In genomic region chr5:170278611-170279500, GRCh38 we compare ENCODE assay signal across 8 cellular contexts. TPM values are rescaled to one million over a fixed set of nuclear protein-coding genes. Genes with fewer than 3 reads are reported as not detected.
DNase-seq lines count a peak whose midpoint lies in the region; ATAC-seq, FAIRE-seq and TF ChIP-seq lines count a peak whose summit lies in the region.

No MANE protein-coding gene starts in this region.

- no peak overlapping the region for H4K8ac ChIP-seq in H1 (ENCODE audit: extremely low read depth, insufficient read depth, low read length)

- peak overlapping the region; percentile 28; the same call in 1 of the 2 replicates for H2BK5ac ChIP-seq in H1 (ENCODE audit: low read depth, low read length)

- H3K27me3 ChIP-seq in right lobe of liver (no peaks in the 10 kb centered on the region), HepG2 (ENCODE audit: control insufficient read depth in 1 of 2, insufficient read depth in 2 of 2, low read length in 2 of 2) (peaks cover 0 to 1% of the 10 kb centered on the region in 2 experiments; a peak in 1 of 5 replicates), H1 (replicated peaks in 1 of 4; ENCODE audit: control insufficient read depth in 3 of 4, extremely low read depth in 1 of 4, insufficient read depth in 3 of 4, low read length in 3 of 4) (no peaks in the 10 kb centered on the region), GM23248 (replicated peaks; ENCODE audit: insufficient read depth) (peaks cover 10% of the 10 kb centered on the region)

- H3K4me3 Mint-ChIP-seq in activated CD4-positive, alpha-beta T cell treated with anti-CD3 and anti-CD28 coated beads for 36 hours, result peak overlapping the region; percentile 48

- H2BK20ac ChIP-seq in H1 (ENCODE audit: low read length), result peak overlapping the region; percentile 82; the same call in 1 of the 2 replicates

- H2AK5ac ChIP-seq in H1 (ENCODE audit: low read depth, low read length), result peak overlapping the region; percentile 10; the same call in 1 of the 2 replicates

- H2BK120ac ChIP-seq in H1 (replicated peaks; ENCODE audit: low read depth, low read length), result no peak overlapping the region

- H3K56ac ChIP-seq in H1 (replicated peaks; ENCODE audit: insufficient read length, low read depth, low read length), result no peak overlapping the region

- H4K91ac ChIP-seq in H1 (replicated peaks; ENCODE audit: insufficient read length, low read length), result peak overlapping the region; percentile 57

- peaks cover 97% of the 10 kb centered on the region for H3K4me1 Mint-ChIP-seq in activated CD4-positive, alpha-beta T cell treated with anti-CD3 and anti-CD28 coated beads for 36 hours

- no TSS peak for BruUV-seq in HepG2 (replicated peaks; lab: Mats Ljungman, UMichigan)

- no peaks in the 10 kb centered on the region for H3K27me3 Mint-ChIP-seq in activated CD4-positive, alpha-beta T cell treated with anti-CD3 and anti-CD28 coated beads for 36 hours

- H3K79me1 ChIP-seq in H1 (ENCODE audit: low read depth, low read length), result no peaks in the 10 kb centered on the region

- no peak for TF ChIP-seq CTCF in right lobe of liver (IDR thresholded peaks at IDR 0.05)
- no peak for TF ChIP-seq CTCF in HepG2 (CRISPR knock-in tag; IDR thresholded peaks at IDR 0.05)
- no peak for TF ChIP-seq CTCF in H1 (IDR thresholded peaks at IDR 0.05; ENCODE audit: control extremely low read depth in 1 of 3, insufficient read depth in 1 of 3, low read depth in 1 of 3, low read length in 3 of 3)

- TF ChIP-seq RAD21 in HepG2 (CRISPR knock-in tag; IDR thresholded peaks at IDR 0.05) (no peak), H1 (IDR thresholded peaks at IDR 0.05 in 1 of 2, conservative IDR thresholded peaks at IDR 0.05 in 1 of 2; ENCODE audit: low read depth in 2 of 2, low read length in 2 of 2) (no peak)

- no peaks in the 10 kb centered on the region for H3F3A ChIP-seq in GM23248 (ENCODE audit: insufficient read depth)

- H3K14ac ChIP-seq in H1 (ENCODE audit: insufficient read length), result no peak overlapping the region

- no peaks in the 10 kb centered on the region for H3K36me3 ChIP-seq in right lobe of liver
- H3K36me3 ChIP-seq in HepG2 (replicated peaks in 1 of 2; ENCODE audit: control insufficient read depth in 1 of 2, insufficient read depth in 2 of 2, low read length in 2 of 2), result no peaks in the 10 kb centered on the region
- H3K36me3 ChIP-seq in H1 (ENCODE audit: control insufficient read depth in 2 of 4, insufficient read depth in 4 of 4, low read length in 3 of 4), result no peaks in the 10 kb centered on the region
- H3K36me3 ChIP-seq in GM23248 (ENCODE audit: low read depth), result no peaks in the 10 kb centered on the region

- H3K9me2 ChIP-seq in GM23248 (ENCODE audit: insufficient read depth), result no peaks in the 10 kb centered on the region

- H4K5ac ChIP-seq in H1 (ENCODE audit: insufficient read length, low read depth, low read length), result no peak overlapping the region

- H3K9me3 Mint-ChIP-seq in activated CD4-positive, alpha-beta T cell treated with anti-CD3 and anti-CD28 coated beads for 36 hours (ENCODE audit: low read depth), result no peaks in the 10 kb centered on the region

- H3K4me2 ChIP-seq in HepG2 (ENCODE audit: low read depth, low read length) (no peak overlapping the region), H1 (ENCODE audit: insufficient read depth in 1 of 2, low read depth in 2 of 2, low read length in 2 of 2) (peak overlapping the region; percentile 28 to 44), GM23248 (ENCODE audit: unreplicated experiment) (no peak overlapping the region)

- H3K9me3 ChIP-seq in right lobe of liver, result no peaks in the 10 kb centered on the region
- H3K9me3 ChIP-seq in HepG2 (ENCODE audit: low read length), result no peaks in the 10 kb centered on the region
- peaks cover 2 to 4% of the 10 kb centered on the region in 2 experiments; a peak in 2 of 4 replicates for H3K9me3 ChIP-seq in H1 (ENCODE audit: insufficient read depth in 2 of 2, low read depth in 1 of 2, low read length in 1 of 2)
- H3K9me3 ChIP-seq in GM23248 (ENCODE audit: low read depth), result no peaks in the 10 kb centered on the region

- H3K23ac ChIP-seq in H1 (ENCODE audit: insufficient read length), result no peak overlapping the region

- H3K4me1 ChIP-seq in right lobe of liver (peaks cover 0 to 4% (median 0%) of the 10 kb centered on the region in 4 donors), HepG2 (ENCODE audit: insufficient read depth, low read length) (no peaks in the 10 kb centered on the region), H1 (replicated peaks in 1 of 4; ENCODE audit: control insufficient read depth in 3 of 4, insufficient read depth in 4 of 4, low read length in 3 of 4) (peaks cover 8 to 19% (median 18%) of the 10 kb centered on the region in 4 experiments), GM23248 (ENCODE audit: insufficient read depth) (no peaks in the 10 kb centered on the region)

- peak; percentile 58 to 72 (median 63) for ATAC-seq in right lobe of liver
- no peak for ATAC-seq in HepG2
- peak; percentile 86 for ATAC-seq in HG03521 (IDR thresholded peaks at IDR 0.05; ENCODE audit: unreplicated experiment)
- peak; percentile 73 for ATAC-seq in activated CD4-positive, alpha-beta T cell treated with anti-CD3 and anti-CD28 coated beads for 36 hours

- peak overlapping the region; percentile 93; the same call in 1 of the 2 replicates for H2BK12ac ChIP-seq in H1 (ENCODE audit: low read depth, low read length)

- 0 out of 2 replicates have a peak, but pooled peaks cover 3% of the 10 kb centered on the region for H3K23me2 ChIP-seq in H1 (ENCODE audit: low read depth, low read length)

- H3K4ac ChIP-seq in H1 (replicated peaks; ENCODE audit: insufficient read length, low read depth, low read length), result no peak overlapping the region

- CTCF ChIA-PET in HepG2 (lab: Yijun Ruan, JAX; ENCODE audit: low intra/inter-chr PET ratio, low total read pairs), result no interaction called here
- CTCF ChIA-PET in activated CD4-positive, alpha-beta T cell treated with anti-CD3 and anti-CD28 coated beads for 36 hours (lab: Charles Lee), result interaction anchor here (0.6 to 10.4 kb wide), 12 partner anchors 10 to 60 kb away, joined by 3 to 180 read pairs (median 6); partner anchors contain the start of gene LCP2
- CTCF ChIA-PET in H1 (lab: Charles Lee; ENCODE audit: partially characterized antibody), result interaction anchor here (0.5 to 3.1 kb wide), 13 partner anchors 11 to 559 kb away, joined by 3 to 21 read pairs (median 3); no protein-coding TSS in a partner anchor

- DNase-seq in right lobe of liver (peak in 2 of 3 donors; percentile 55 to 74), HepG2 (ENCODE audit: low spot score) (no peak), H1 (ENCODE audit: low read depth in 1 of 2, low spot score in 2 of 2) (no peak), GM23248 (no peak), DMS114 treated with DMSO at 0.1 percent for 48 hours (lab: John Stamatoyannopoulos, UW; ENCODE audit: unreplicated experiment) (no peak)
- DNase-seq in activated CD4-positive, alpha-beta T cell treated with anti-CD3 and anti-CD28 coated beads for 36 hours, result peak; percentile 93
- DNase-seq in stimulated activated CD4-positive, alpha-beta T cell treated with anti-CD3 and anti-CD28 coated beads, Interleukin-4, amount 100 ng/mL, for 24 hours, result peak; percentile 88

- H3K18ac ChIP-seq in H1 (ENCODE audit: extremely low read depth, low read length), result peak overlapping the region; percentile 15; the same call in 1 of the 2 replicates

- no peak overlapping the region for H3K27ac ChIP-seq in right lobe of liver
- H3K27ac ChIP-seq in HepG2 (ENCODE audit: extremely low read length, insufficient read depth, low read length), result no peak overlapping the region
- H3K27ac ChIP-seq in H1 (ENCODE audit: low read depth, low read length), result no peak overlapping the region; the same call in 1 of the 2 replicates
- no peak overlapping the region for H3K27ac ChIP-seq in GM23248

- H3K9ac ChIP-seq in HepG2 (ENCODE audit: insufficient read depth, low read depth, low read length) (no peak overlapping the region), H1 (replicated peaks in 1 of 4; ENCODE audit: extremely low read depth in 1 of 4, low read depth in 3 of 4, low read length in 3 of 4) (no peak overlapping the region), GM23248 (no peak overlapping the region)

- no peaks in the 10 kb centered on the region for H3K79me2 ChIP-seq in HepG2 (ENCODE audit: insufficient read depth, low read length)
- no peaks in the 10 kb centered on the region for H3K79me2 ChIP-seq in H1 (ENCODE audit: control insufficient read depth in 1 of 2, insufficient read depth in 2 of 2, low read length in 2 of 2)
- no peaks in the 10 kb centered on the region for H3K79me2 ChIP-seq in GM23248 (ENCODE audit: insufficient read depth)

- peaks cover 70% of the 10 kb centered on the region for H3K36me3 Mint-ChIP-seq in activated CD4-positive, alpha-beta T cell treated with anti-CD3 and anti-CD28 coated beads for 36 hours (ENCODE audit: low read depth)

- intact Hi-C loops in right lobe of liver (cut with DNase I) (loop anchor here in 1 of 2 donors (5.0 kb wide), 1 partner anchor 123 kb away; no protein-coding TSS in a partner anchor), HepG2 (cut with micrococcal nuclease; ENCODE audit: unreplicated experiment) (no loop called here)
- intact Hi-C loops in activated CD4-positive, alpha-beta T cell treated with anti-CD3 and anti-CD28 coated beads for 36 hours (cut with DNase I, micrococcal nuclease), result loop anchor here (1.0 to 10.0 kb wide), 10 partner anchors 10 to 1896 kb away; partner anchors contain the start of genes LCP2 (in 2 of the 2) and NPM1 (in 1 of the 2)

- peak overlapping the region; percentile 51; the same call in 1 of the 2 replicates for H2BK15ac ChIP-seq in H1 (ENCODE audit: low read length)

- H2AFZ ChIP-seq in HepG2 (ENCODE audit: low read length) (no peak overlapping the region), H1 (ENCODE audit: low read length) (no peak overlapping the region), GM23248 (no peak overlapping the region)

- in situ Hi-C loops in HepG2 (cut with HindIII; ENCODE audit: extremely low pct_ligation_motif_present, low pct_unique_long_range_greater_than_20kb) (no loop called here), GM23248 (cut with MboI) (no loop called here)

- H3K27ac Mint-ChIP-seq in activated CD4-positive, alpha-beta T cell treated with anti-CD3 and anti-CD28 coated beads for 36 hours, result peak overlapping the region; percentile 90

- TF ChIP-seq POLR2A in right lobe of liver (IDR thresholded peaks at IDR 0.05) (no peak), HepG2 (IDR thresholded peaks at IDR 0.05; ENCODE audit: insufficient read depth in 1 of 2, low read depth in 2 of 2, low read length in 2 of 2) (no peak), H1 (IDR thresholded peaks at IDR 0.05; ENCODE audit: control extremely low read depth in 1 of 2, low read depth in 2 of 2, low read length in 2 of 2) (no peak)

- H4K20me1 ChIP-seq in HepG2 (ENCODE audit: insufficient read depth, low read length) (no peaks in the 10 kb centered on the region), H1 (replicated peaks in 1 of 2; ENCODE audit: control insufficient read depth in 1 of 2, insufficient read depth in 2 of 2, low read length in 2 of 2) (no peaks in the 10 kb centered on the region), GM23248 (ENCODE audit: insufficient read depth) (no peaks in the 10 kb centered on the region)

- FAIRE-seq in HepG2 (lab: Jason Lieb, UNC) (no peak), H1 (lab: Jason Lieb, UNC) (no peak)

- no peak overlapping the region for H3K4me3 ChIP-seq in right lobe of liver
- no peak overlapping the region for H3K4me3 ChIP-seq in HepG2 (replicated peaks in 1 of 3; ENCODE audit: insufficient read depth in 1 of 3, low read depth in 2 of 3, low read length in 3 of 3)
- no peak overlapping the region; a peak in 1 of 8 replicates for H3K4me3 ChIP-seq in H1 (ENCODE audit: extremely low read depth in 1 of 4, insufficient read depth in 2 of 4, low read depth in 3 of 4, low read length in 4 of 4)
- H3K4me3 ChIP-seq in GM23248, result no peak overlapping the region

- 19% methylated on average over 5 of the region's 9 CpGs for WGBS in right lobe of liver (ENCODE audit: insufficient coverage, low coverage, low lambda C conversion rate, missing lambda C conversion rate)
- WGBS in HepG2 (ENCODE audit: low lambda C conversion rate), result 0% methylated on average over 6 of the region's 9 CpGs
- WGBS in H1 (ENCODE audit: extremely low coverage in 1 of 2, insufficient coverage in 1 of 2, insufficient read length in 1 of 2, insufficient replicate concordance in 2 of 2, low coverage in 1 of 2, low lambda C conversion rate in 2 of 2, missing lambda C conversion rate in 1 of 2), 2 experiments, result 61% methylated on average over 8 of the region's 9 CpGs; no CpG with 5 or more reads in 1 of the 2 experiments
- WGBS in GM23248 (ENCODE audit: low coverage in 1 of 2, low lambda C conversion rate in 2 of 2, missing lambda C conversion rate in 2 of 2), 2 experiments, result 56 to 68% methylated on average over 9 of the region's 9 CpGs

- TF ChIP-seq EP300 in HepG2 (IDR thresholded peaks at IDR 0.05; ENCODE audit: low read depth in 2 of 2, low read length in 2 of 2) (no peak), HepG2 (CRISPR knock-in tag; IDR thresholded peaks at IDR 0.05; ENCODE audit: borderline replicate concordance) (no peak), H1 (IDR thresholded peaks at IDR 0.05; ENCODE audit: borderline replicate concordance in 1 of 2, low read depth in 2 of 2, low read length in 2 of 2) (no peak)

- POLR2A ChIA-PET in HepG2 (lab: Yijun Ruan, JAX) (no interaction called here), H1 (lab: Charles Lee; ENCODE audit: partially characterized antibody) (interaction anchor here (1.0 to 1.9 kb wide), 3 partner anchors 19 to 55 kb away, joined by 3 to 5 read pairs (median 3); partner anchors contain the start of gene LCP2)
- POLR2A ChIA-PET in activated CD4-positive, alpha-beta T cell treated with anti-CD3 and anti-CD28 coated beads for 36 hours (lab: Charles Lee), result interaction anchor here (0.6 to 3.6 kb wide), 10 partner anchors 12 to 1110 kb away, joined by 3 to 28 read pairs (median 4); partner anchors contain the start of gene LCP2

RNA-seq across cellular contexts. Expression of gene LCP2, which starts 18.7 kb away (rescaled TPM):
- total RNA-seq in right lobe of liver, result 10 to 100 TPM in 3 of 6 experiments, 1 to 10 TPM in 3; 4.4 to 20.5 (median 10.1) TPM
- total RNA-seq in HepG2 (2016; rRNA removed; fragmentation: Illumina TruSeq; extraction: Trizol), result not detected in 2 replicates
- not detected in 2 replicates for total RNA-seq in HepG2 (2016; cell fraction: cytosol; rRNA removed; fragmentation: Illumina TruSeq; extraction: Trizol; ENCODE audit: low read depth)
- total RNA-seq in HepG2 (2016; cell fraction: insoluble cytoplasmic fraction; rRNA removed; fragmentation: Illumina TruSeq; extraction: Trizol), result not detected in 2 replicates
- total RNA-seq in HepG2 (2016; cell fraction: membrane; rRNA removed; fragmentation: Illumina TruSeq; extraction: Trizol), result not detected in 2 replicates
- not detected in 2 replicates for total RNA-seq in HepG2 (2016; cell fraction: nucleus; rRNA removed; fragmentation: Illumina TruSeq; extraction: Trizol)
- polyA plus RNA-seq in HepG2 (2011; rRNA removed), result not detected in 2 replicates
- polyA plus RNA-seq in HepG2 (2011; cell fraction: cytosol; rRNA removed), result not detected in 2 replicates
- polyA plus RNA-seq in HepG2 (2011; cell fraction: nucleus; rRNA removed), result not detected in 2 replicates
- polyA plus RNA-seq in HepG2 (2012), result not detected in 2 replicates
- not detected in 2 replicates for polyA plus RNA-seq in HepG2 (2016; cell fraction: cytosol; fragmentation: Illumina TruSeq; extraction: Trizol; ENCODE audit: low read depth)
- not detected in 2 replicates for polyA plus RNA-seq in HepG2 (2016; cell fraction: insoluble cytoplasmic fraction; fragmentation: Illumina TruSeq; extraction: Trizol; ENCODE audit: low read depth)
- not detected in 2 replicates for polyA plus RNA-seq in HepG2 (2016; cell fraction: membrane; fragmentation: Illumina TruSeq; extraction: Trizol; ENCODE audit: low read depth)
- not detected in 2 replicates for polyA plus RNA-seq in HepG2 (2016; cell fraction: nucleus; fragmentation: Illumina TruSeq; extraction: Trizol; ENCODE audit: insufficient read depth, low read depth)
- polyA minus RNA-seq in HepG2 (2011; rRNA and poly(A)+ RNA removed; ENCODE audit: low replicate concordance), result 0.10 and 0.21 TPM in 2 replicates
- not detected in 2 replicates for polyA minus RNA-seq in HepG2 (2011; cell fraction: cytosol; rRNA and poly(A)+ RNA removed)
- polyA minus RNA-seq in HepG2 (2011; cell fraction: nucleus; rRNA and poly(A)+ RNA removed), result not detected in 2 replicates
- total RNA-seq in activated CD4-positive, alpha-beta T cell treated with anti-CD3 and anti-CD28 coated beads for 36 hours, result 100 to 1,000 TPM; 173 to 232 TPM
- 0.26 and 0.42 TPM in 2 replicates for total RNA-seq in H1 (2021; fragmentation: NEBNext Ultra II Directional; extraction: Animal tissue kit (Norgen Biotek cat#: 25700))
- polyA plus RNA-seq in H1 (2011; rRNA removed), result 0.11 and 0.33 TPM in 2 replicates
- 0.25 TPM for polyA plus RNA-seq in H1 (2011; cell fraction: cytosol; rRNA removed)
- not detected for polyA plus RNA-seq in H1 (2011; cell fraction: nucleus; rRNA removed)
- 0.14 to 0.25 TPM (median 0.19 TPM) in 4 replicates for polyA plus RNA-seq in H1 (2012, experiment 1 of 2)
- polyA plus RNA-seq in H1 (2012, experiment 2 of 2), result 0.08 TPM
- 0.47 TPM for polyA plus RNA-seq in H1 (2013, experiment 1 of 2)
- polyA plus RNA-seq in H1 (2013, experiment 2 of 2), result 0.37 TPM
- polyA minus RNA-seq in H1 (2011; rRNA and poly(A)+ RNA removed), result 0.22 and 0.24 TPM in 2 replicates
- not detected for polyA minus RNA-seq in H1 (2011; cell fraction: cytosol; rRNA and poly(A)+ RNA removed)
- 0.30 TPM for polyA minus RNA-seq in H1 (2011; cell fraction: nucleus; rRNA and poly(A)+ RNA removed)
- not detected in 2 replicates for total RNA-seq in GM23248 (2014; rRNA removed; shearing (Covaris generic))
- polyA plus RNA-seq in GM23248 (2016; fragmentation: Nextera tagmentation; extraction: Ambion mirVana), result not detected in 2 replicates

RNA-seq across cellular contexts. Expression of gene C5orf58, which starts 46.1 kb away (rescaled TPM):
- total RNA-seq in right lobe of liver, result not detected
- total RNA-seq in HepG2 (2016; rRNA removed; fragmentation: Illumina TruSeq; extraction: Trizol), result not detected in 2 replicates
- not detected in 2 replicates for total RNA-seq in HepG2 (2016; cell fraction: cytosol; rRNA removed; fragmentation: Illumina TruSeq; extraction: Trizol; ENCODE audit: low read depth)
- total RNA-seq in HepG2 (2016; cell fraction: insoluble cytoplasmic fraction; rRNA removed; fragmentation: Illumina TruSeq; extraction: Trizol), result not detected in 2 replicates
- total RNA-seq in HepG2 (2016; cell fraction: membrane; rRNA removed; fragmentation: Illumina TruSeq; extraction: Trizol), result not detected in 2 replicates
- not detected in 2 replicates for total RNA-seq in HepG2 (2016; cell fraction: nucleus; rRNA removed; fragmentation: Illumina TruSeq; extraction: Trizol)
- polyA plus RNA-seq in HepG2 (2011; rRNA removed), result not detected in 2 replicates
- not detected in 2 replicates for polyA plus RNA-seq in HepG2 (2011; cell fraction: cytosol; rRNA removed)
- polyA plus RNA-seq in HepG2 (2011; cell fraction: nucleus; rRNA removed), result not detected in 2 replicates
- not detected in 2 replicates for polyA plus RNA-seq in HepG2 (2012)
- polyA plus RNA-seq in HepG2 (2016; cell fraction: cytosol; fragmentation: Illumina TruSeq; extraction: Trizol; ENCODE audit: low read depth), result not detected in 2 replicates
- not detected in 2 replicates for polyA plus RNA-seq in HepG2 (2016; cell fraction: insoluble cytoplasmic fraction; fragmentation: Illumina TruSeq; extraction: Trizol; ENCODE audit: low read depth)
- not detected in 2 replicates for polyA plus RNA-seq in HepG2 (2016; cell fraction: membrane; fragmentation: Illumina TruSeq; extraction: Trizol; ENCODE audit: low read depth)
- polyA plus RNA-seq in HepG2 (2016; cell fraction: nucleus; fragmentation: Illumina TruSeq; extraction: Trizol; ENCODE audit: insufficient read depth, low read depth), result not detected in 2 replicates
- not detected in 2 replicates for polyA minus RNA-seq in HepG2 (2011; rRNA and poly(A)+ RNA removed; ENCODE audit: low replicate concordance)
- polyA minus RNA-seq in HepG2 (2011; cell fraction: cytosol; rRNA and poly(A)+ RNA removed), result not detected in 2 replicates
- polyA minus RNA-seq in HepG2 (2011; cell fraction: nucleus; rRNA and poly(A)+ RNA removed), result not detected in 2 replicates
- total RNA-seq in activated CD4-positive, alpha-beta T cell treated with anti-CD3 and anti-CD28 coated beads for 36 hours, result not detected
- total RNA-seq in H1 (2021; fragmentation: NEBNext Ultra II Directional; extraction: Animal tissue kit (Norgen Biotek cat#: 25700)), result 1.4 and 1.6 TPM in 2 replicates
- 0.17 and 0.24 TPM in 2 replicates for polyA plus RNA-seq in H1 (2011; rRNA removed)
- polyA plus RNA-seq in H1 (2011; cell fraction: cytosol; rRNA removed), result 0.30 TPM
- polyA plus RNA-seq in H1 (2011; cell fraction: nucleus; rRNA removed), result 0.20 TPM
- polyA plus RNA-seq in H1 (2012, experiment 1 of 2), result not detected in 4 replicates
- polyA plus RNA-seq in H1 (2012, experiment 2 of 2), result not detected
- polyA plus RNA-seq in H1 (2013, experiment 1 of 2), result 1.6 TPM
- 1.1 TPM for polyA plus RNA-seq in H1 (2013, experiment 2 of 2)
- polyA minus RNA-seq in H1 (2011; rRNA and poly(A)+ RNA removed), result not detected in 2 replicates
- not detected for polyA minus RNA-seq in H1 (2011; cell fraction: cytosol; rRNA and poly(A)+ RNA removed)
- polyA minus RNA-seq in H1 (2011; cell fraction: nucleus; rRNA and poly(A)+ RNA removed), result not detected
- not detected in 2 replicates for total RNA-seq in GM23248 (2014; rRNA removed; shearing (Covaris generic))
- polyA plus RNA-seq in GM23248 (2016; fragmentation: Nextera tagmentation; extraction: Ambion mirVana), result not detected in 2 replicates

Comparison
In these comparisons a context has a peak if more than half of its experiments do, and no peak if none do; other contexts are left out.
1. DNase-seq: peak in right lobe of liver (2 of 3), activated CD4-positive, alpha-beta T cell treated with anti-CD3 and anti-CD28 coated beads for 36 hours (single experiment) and stimulated activated CD4-positive, alpha-beta T cell treated with anti-CD3 and anti-CD28 coated beads, Interleukin-4, amount 100 ng/mL, for 24 hours (single experiment); none in HepG2 (single experiment), H1 (0 of 2), GM23248 (single experiment) and DMS114 treated with DMSO at 0.1 percent for 48 hours (single experiment).
2. H3K4me2 ChIP-seq: peak in H1 (2 of 2); none in HepG2 (single experiment) and GM23248 (single experiment).
3. RNA of gene LCP2, which starts 18.7 kb away (total RNA-seq): 173 to 232 TPM in activated CD4-positive, alpha-beta T cell treated with anti-CD3 and anti-CD28 coated beads for 36 hours; 4.4 to 20.5 TPM in right lobe of liver, 0.26 to 0.42 TPM in H1, not detected in HepG2 and not detected in GM23248; every median in the first group is over 4 times any median in the second.